ENCODE assay signal across 8 cellular contexts in genomic region chr10:43105119-43105792, GRCh38. TPM values are rescaled to one million over a fixed set of nuclear protein-coding genes. Genes with fewer than 3 reads are reported as not detected.
DNase-seq lines count a peak whose midpoint lies in the region; ATAC-seq and TF ChIP-seq lines count a peak whose summit lies in the region.

No MANE protein-coding gene starts in this region.

- H3K9me3 Mint-ChIP-seq in CD4-positive, CD25-positive, alpha-beta regulatory T cell: no peaks in the 10 kb centered on the region

- H3K36me3 Mint-ChIP-seq in CD4-positive, CD25-positive, alpha-beta regulatory T cell: no peaks in the 10 kb centered on the region

- H3K27me3 ChIP-seq in CD4-positive, CD25-positive, alpha-beta regulatory T cell (ENCODE audit: control insufficient read depth, insufficient read depth, low read length): no peaks in the 10 kb centered on the region
- no peaks in the 10 kb centered on the region for H3K27me3 ChIP-seq in OCI-LY3 (ENCODE audit: low read depth, low read length)
- peaks cover 29% of the 10 kb centered on the region for H3K27me3 ChIP-seq in mucosa of stomach (ENCODE audit: control insufficient read depth, insufficient read depth, low read length)

- H2AFZ ChIP-seq in OCI-LY3 (ENCODE audit: low read depth, low read length): peak overlapping the region; percentile 87

- H3K27me3 Mint-ChIP-seq in CD4-positive, CD25-positive, alpha-beta regulatory T cell: peaks cover 21% of the 10 kb centered on the region

- H3K4me3 ChIP-seq in CD4-positive, CD25-positive, alpha-beta regulatory T cell (ENCODE audit: low read depth, low read length): peak overlapping the region; percentile 57
- H3K4me3 ChIP-seq in OCI-LY3 (ENCODE audit: low read length) (peak overlapping the region; percentile 74), mucosa of stomach (ENCODE audit: low read length) (peak overlapping the region; percentile 46)

- no peaks in the 10 kb centered on the region for H3K79me2 ChIP-seq in OCI-LY3 (ENCODE audit: low read length)

- H4K20me1 ChIP-seq in OCI-LY3 (ENCODE audit: insufficient read depth, low read length): no peaks in the 10 kb centered on the region

- H3K4me1 ChIP-seq in CD4-positive, CD25-positive, alpha-beta regulatory T cell (ENCODE audit: control insufficient read depth, insufficient read depth, low read length, poor library complexity, severe bottlenecking): peaks cover 14% of the 10 kb centered on the region
- peaks cover 10% of the 10 kb centered on the region for H3K4me1 ChIP-seq in OCI-LY3 (ENCODE audit: low read length)
- peaks cover 14% of the 10 kb centered on the region for H3K4me1 ChIP-seq in mucosa of stomach (ENCODE audit: control insufficient read depth, insufficient read depth, low read length)

- DNase-seq in CD4-positive, CD25-positive, alpha-beta regulatory T cell: peak; percentile 66 to 74 (median 73)
- DNase-seq in activated T-cell treated with anti-CD3 and anti-CD28 coated beads for 48 hours (ENCODE audit: low read depth): peak; percentile 84
- DNase-seq in stimulated activated CD8-positive, alpha-beta memory T cell treated with anti-CD3 and anti-CD28 coated beads, Interleukin-4, amount 100 ng/mL, for 1 hour (ENCODE audit: low read depth in 2 of 2, low spot score in 1 of 2): peak; percentile 49 to 55

- peak; percentile 79 for TF ChIP-seq CTCF in OCI-LY3 (IDR thresholded peaks at IDR 0.05; ENCODE audit: low read depth, low read length)

- H3K27ac ChIP-seq in CD4-positive, CD25-positive, alpha-beta regulatory T cell (ENCODE audit: insufficient read depth, low read length, poor library complexity, severe bottlenecking): no peak overlapping the region
- no peak overlapping the region for H3K27ac ChIP-seq in OCI-LY3 (ENCODE audit: low read length)

- peak overlapping the region; percentile 32 to 85 (median 75) for H3K4me3 Mint-ChIP-seq in CD4-positive, CD25-positive, alpha-beta regulatory T cell

- peak; percentile 90 to 92 for ATAC-seq in CD4-positive, CD25-positive, alpha-beta regulatory T cell (ENCODE audit: low read depth in 2 of 2)
- ATAC-seq in GM19351 (IDR thresholded peaks at IDR 0.05; ENCODE audit: unreplicated experiment): peak; percentile 78
- peak; percentile 73 for ATAC-seq in HG03457 (IDR thresholded peaks at IDR 0.05; ENCODE audit: unreplicated experiment)
- peak; percentile 86 for ATAC-seq in esophagus mucosa

- H3K27ac Mint-ChIP-seq in CD4-positive, CD25-positive, alpha-beta regulatory T cell: no peak overlapping the region

- H3K9ac ChIP-seq in OCI-LY3 (ENCODE audit: low read length) (no peak overlapping the region), mucosa of stomach (ENCODE audit: low read length) (peak overlapping the region; percentile 57)

- H3K9me3 ChIP-seq in CD4-positive, CD25-positive, alpha-beta regulatory T cell (ENCODE audit: control insufficient read depth in 2 of 2, low read length in 2 of 2): no peaks in the 10 kb centered on the region
- H3K9me3 ChIP-seq in OCI-LY3 (ENCODE audit: insufficient read depth, low read length): no peaks in the 10 kb centered on the region
- H3K9me3 ChIP-seq in mucosa of stomach (ENCODE audit: control insufficient read depth, low read length): no peaks in the 10 kb centered on the region

- H3K4me1 Mint-ChIP-seq in CD4-positive, CD25-positive, alpha-beta regulatory T cell: peaks cover 0 to 21% (median 2%) of the 10 kb centered on the region in 4 donors

- H3K4me2 ChIP-seq in OCI-LY3 (ENCODE audit: low read length): peak overlapping the region; percentile 89

- H3K36me3 ChIP-seq in CD4-positive, CD25-positive, alpha-beta regulatory T cell (ENCODE audit: control insufficient read depth, insufficient read depth, low read length): no peaks in the 10 kb centered on the region
- H3K36me3 ChIP-seq in OCI-LY3 (replicated peaks; ENCODE audit: low read depth, low read length): no peaks in the 10 kb centered on the region
- no peaks in the 10 kb centered on the region for H3K36me3 ChIP-seq in mucosa of stomach (ENCODE audit: control insufficient read depth, insufficient read depth, low read length)

RNA-seq across cellular contexts. Expression of gene RET, which starts 28.4 kb away (rescaled TPM):
- 0.37 TPM for total RNA-seq in CD4-positive, CD25-positive, alpha-beta regulatory T cell
- not detected for polyA plus RNA-seq in CD4-positive, CD25-positive, alpha-beta regulatory T cell
- total RNA-seq in esophagus mucosa: 0.20 TPM

RNA-seq across cellular contexts. Expression of gene CSGALNACT2, which starts 33.0 kb away (rescaled TPM):
- 69.4 TPM for total RNA-seq in CD4-positive, CD25-positive, alpha-beta regulatory T cell
- polyA plus RNA-seq in CD4-positive, CD25-positive, alpha-beta regulatory T cell: 10 to 100 TPM; 17.2 to 26.3 (median 22.8) TPM
- 4.9 TPM for total RNA-seq in esophagus mucosa

Comparison
In these comparisons a context has a peak if more than half of its experiments do, and no peak if none do; other contexts are left out.
1. RNA of gene CSGALNACT2, which starts 33.0 kb away (total RNA-seq): 69.4 TPM in CD4-positive, CD25-positive, alpha-beta regulatory T cell (single experiment); 4.9 TPM in esophagus mucosa (single experiment); every median in the first group is over 10 times any median in the second.
2. Peak in every context shown above with its lines, with median percentiles within 50 percentile points of each other: ATAC-seq, DNase-seq and H3K4me3 ChIP-seq.